ENCODE assay signal across 1 cellular context in the genomic region with DNA sequence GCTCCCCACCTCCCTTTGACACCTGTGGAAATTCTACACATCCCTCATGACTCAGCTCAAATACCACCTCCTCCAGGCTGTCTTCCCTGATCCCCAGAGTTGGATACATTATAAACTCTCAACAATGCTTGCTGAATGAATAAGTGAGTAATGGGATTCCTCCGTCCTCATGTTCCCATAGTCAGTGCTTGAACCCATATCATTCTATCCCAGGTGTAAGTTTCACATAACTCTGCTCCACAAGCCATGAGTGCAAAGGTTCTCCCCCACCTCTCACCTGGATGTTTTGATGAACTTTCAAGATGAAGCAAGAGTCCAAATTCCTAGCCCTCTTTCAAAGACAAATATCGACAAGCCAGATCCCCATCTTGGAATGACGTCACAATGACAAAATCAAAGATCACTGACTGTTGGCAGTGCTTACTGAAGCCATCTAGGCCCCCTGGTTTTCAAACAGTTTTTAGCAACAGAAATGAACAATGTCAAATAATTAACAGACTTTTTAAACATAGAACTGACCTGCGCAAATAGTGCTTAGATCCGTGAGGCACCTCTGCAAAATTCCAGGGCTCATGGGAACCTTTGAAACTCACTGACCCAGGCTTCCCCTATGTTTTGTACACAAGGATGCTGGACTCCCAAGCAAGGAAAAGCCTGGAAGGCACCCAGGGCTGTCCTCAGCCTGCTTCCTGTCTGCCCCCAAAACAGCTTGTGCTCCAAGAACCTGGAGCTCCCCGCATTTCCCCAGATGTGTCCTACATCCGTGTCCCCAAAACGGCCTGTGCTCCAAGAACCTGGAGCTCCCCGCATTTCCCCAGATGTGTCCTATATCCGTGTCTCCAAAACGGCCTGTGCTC.
TF ChIP-seq lines count a peak whose summit lies in the region.

No MANE protein-coding gene starts in this region.

TF ChIP-seq in HepG2, 621 proteins besides CTCF, POLR2A, EP300 and RAD21 (continued from another document and continues in another):
- TF ChIP-seq, protein P1, sequence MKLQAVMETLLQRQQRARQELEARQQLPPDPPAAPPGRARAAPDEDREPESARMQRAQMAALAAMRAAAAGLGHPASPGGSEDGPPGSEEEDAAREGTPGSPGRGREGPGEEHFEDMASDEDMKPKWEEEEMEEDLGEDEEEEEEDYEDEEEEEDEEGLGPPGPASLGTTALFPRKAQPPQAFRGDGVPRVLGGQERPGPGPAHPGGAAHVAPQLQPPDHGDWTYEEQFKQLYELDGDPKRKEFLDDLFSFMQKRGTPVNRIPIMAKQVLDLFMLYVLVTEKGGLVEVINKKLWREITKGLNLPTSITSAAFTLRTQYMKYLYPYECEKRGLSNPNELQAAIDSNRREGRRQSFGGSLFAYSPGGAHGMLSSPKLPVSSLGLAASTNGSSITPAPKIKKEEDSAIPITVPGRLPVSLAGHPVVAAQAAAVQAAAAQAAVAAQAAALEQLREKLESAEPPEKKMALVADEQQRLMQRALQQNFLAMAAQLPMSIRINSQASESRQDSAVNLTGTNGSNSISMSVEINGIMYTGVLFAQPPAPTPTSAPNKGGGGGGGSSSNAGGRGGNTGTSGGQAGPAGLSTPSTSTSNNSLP (IDR thresholded peaks at IDR 0.05; ENCODE audit: low read depth, low read length): peak; percentile 95
- no peak; the same call in 1 of the 2 replicates for TF ChIP-seq USF2 (IDR thresholded peaks at IDR 0.05; ENCODE audit: low read depth, low read length)
- TF ChIP-seq USF2 (CRISPR knock-in tag; IDR thresholded peaks at IDR 0.05; ENCODE audit: borderline replicate concordance): no peak
- peak; percentile 98 for TF ChIP-seq CREM (IDR thresholded peaks at IDR 0.05)
- TF ChIP-seq CREM (CRISPR knock-in tag; IDR thresholded peaks at IDR 0.05): no peak; the same call in 1 of the 2 replicates
- no peak for TF ChIP-seq GLI4 (CRISPR knock-in tag; IDR thresholded peaks at IDR 0.05; ENCODE audit: borderline replicate concordance)
- peak; percentile 94 for TF ChIP-seq ATF1 (CRISPR knock-in tag; IDR thresholded peaks at IDR 0.05)
- peak; percentile 92 for TF ChIP-seq PITX1 (CRISPR knock-in tag; IDR thresholded peaks at IDR 0.05)
- peak; percentile 7; the same call in 1 of the 2 replicates for TF ChIP-seq MAFF (IDR thresholded peaks at IDR 0.05; ENCODE audit: low read depth, low read length)
- TF ChIP-seq ZNF737 (CRISPR knock-in tag; IDR thresholded peaks at IDR 0.05; ENCODE audit: borderline replicate concordance): no peak
- TF ChIP-seq ZNF350 (CRISPR knock-in tag; IDR thresholded peaks at IDR 0.05; ENCODE audit: borderline replicate concordance, low read depth): peak; percentile 49; the same call in 1 of the 2 replicates
- peak; percentile 47; the same call in 1 of the 2 replicates for TF ChIP-seq ZFP91 (CRISPR knock-in tag; IDR thresholded peaks at IDR 0.05; ENCODE audit: borderline replicate concordance)
- peak; percentile 59 for TF ChIP-seq ZNF709 (CRISPR knock-in tag; IDR thresholded peaks at IDR 0.05)
- TF ChIP-seq RCOR2 (CRISPR knock-in tag; IDR thresholded peaks at IDR 0.05): peak; percentile 84
- no peak for TF ChIP-seq ETV6 (CRISPR knock-in tag; conservative IDR thresholded peaks at IDR 0.05)
- no peak for TF ChIP-seq ZNF230 (CRISPR knock-in tag; IDR thresholded peaks at IDR 0.05)
- no peak for TF ChIP-seq ZNF891 (CRISPR knock-in tag; IDR thresholded peaks at IDR 0.05)
- peak; percentile 14; the same call in 1 of the 2 replicates for TF ChIP-seq RFX1 (IDR thresholded peaks at IDR 0.05)
- TF ChIP-seq ZNF496 (CRISPR knock-in tag; IDR thresholded peaks at IDR 0.05; ENCODE audit: insufficient replicate concordance): no peak
- peak; percentile 81 for TF ChIP-seq NR2C2 (CRISPR knock-in tag; IDR thresholded peaks at IDR 0.05; ENCODE audit: borderline replicate concordance)
- TF ChIP-seq ZFAT (CRISPR knock-in tag; conservative IDR thresholded peaks at IDR 0.05): no peak
- TF ChIP-seq TOPORS (CRISPR knock-in tag; IDR thresholded peaks at IDR 0.05): no peak
- TF ChIP-seq ZNF816 (CRISPR knock-in tag; IDR thresholded peaks at IDR 0.05; ENCODE audit: borderline replicate concordance): peak; percentile 91; the same call in 1 of the 2 replicates
- TF ChIP-seq ZNF235 (CRISPR knock-in tag; IDR thresholded peaks at IDR 0.05; ENCODE audit: borderline replicate concordance): no peak
- no peak for TF ChIP-seq CSRNP1 (CRISPR knock-in tag; IDR thresholded peaks at IDR 0.05)
- TF ChIP-seq ZNF362 (CRISPR knock-in tag; IDR thresholded peaks at IDR 0.05; ENCODE audit: borderline replicate concordance): no peak
- no peak for TF ChIP-seq ZNF543 (CRISPR knock-in tag; IDR thresholded peaks at IDR 0.05)
- TF ChIP-seq SRSF4 (IDR thresholded peaks at IDR 0.05; ENCODE audit: low read depth, low read length, poor library complexity, severe bottlenecking): no peak
- no peak for TF ChIP-seq ZNF780A (CRISPR knock-in tag; IDR thresholded peaks at IDR 0.05)
- TF ChIP-seq REPIN1 (CRISPR knock-in tag; IDR thresholded peaks at IDR 0.05; ENCODE audit: borderline replicate concordance, low read depth): peak; percentile 73; the same call in 1 of the 2 replicates
- TF ChIP-seq ZNF383 (CRISPR knock-in tag; IDR thresholded peaks at IDR 0.05; ENCODE audit: borderline replicate concordance): no peak
- TF ChIP-seq ZNF768 (CRISPR knock-in tag; IDR thresholded peaks at IDR 0.05): no peak
- peak; percentile 46; the same call in 1 of the 2 replicates for TF ChIP-seq THAP11 (CRISPR knock-in tag; IDR thresholded peaks at IDR 0.05)
- no peak for TF ChIP-seq ZNF484 (CRISPR knock-in tag; IDR thresholded peaks at IDR 0.05; ENCODE audit: borderline replicate concordance, low read depth)
- TF ChIP-seq IRF2 (CRISPR knock-in tag; IDR thresholded peaks at IDR 0.05): peak; percentile 87
- no peak for TF ChIP-seq GMEB2 (CRISPR knock-in tag; IDR thresholded peaks at IDR 0.05; ENCODE audit: low read depth)
- TF ChIP-seq ZNF232 (CRISPR knock-in tag; IDR thresholded peaks at IDR 0.05; ENCODE audit: borderline replicate concordance): no peak; the same call in 1 of the 2 replicates
- TF ChIP-seq FOSL1 (CRISPR knock-in tag; IDR thresholded peaks at IDR 0.05; ENCODE audit: borderline replicate concordance): no peak
- no peak; the same call in 1 of the 2 replicates for TF ChIP-seq ZBTB7A (CRISPR knock-in tag; IDR thresholded peaks at IDR 0.05)
- no peak for TF ChIP-seq PAF1 (CRISPR knock-in tag; IDR thresholded peaks at IDR 0.05)
- peak; percentile 72 for TF ChIP-seq MAX (IDR thresholded peaks at IDR 0.05)
- TF ChIP-seq FOXC1 (CRISPR knock-in tag; IDR thresholded peaks at IDR 0.05; ENCODE audit: borderline replicate concordance): 0 out of 2 replicates have a peak, but pooled peaks have one; percentile 24
- no peak for TF ChIP-seq KDM2A (CRISPR knock-in tag; IDR thresholded peaks at IDR 0.05; ENCODE audit: borderline replicate concordance, low read depth)
- TF ChIP-seq HOXD1 (CRISPR knock-in tag; IDR thresholded peaks at IDR 0.05): no peak
- TF ChIP-seq ZNF275 (CRISPR knock-in tag; IDR thresholded peaks at IDR 0.05; ENCODE audit: borderline replicate concordance): no peak
- TF ChIP-seq ATF5 (CRISPR knock-in tag; IDR thresholded peaks at IDR 0.05; ENCODE audit: low read depth): no peak
- TF ChIP-seq BCLAF1 (IDR thresholded peaks at IDR 0.05): no peak
- no peak for TF ChIP-seq TBL1XR1 (IDR thresholded peaks at IDR 0.05; ENCODE audit: borderline replicate concordance, low read length, partially characterized antibody)
- peak; percentile 54; the same call in 1 of the 2 replicates for TF ChIP-seq ZNF703 (CRISPR knock-in tag; IDR thresholded peaks at IDR 0.05; ENCODE audit: borderline replicate concordance)
